1 cellular context compared by ENCODE assay signal in the genomic region with DNA sequence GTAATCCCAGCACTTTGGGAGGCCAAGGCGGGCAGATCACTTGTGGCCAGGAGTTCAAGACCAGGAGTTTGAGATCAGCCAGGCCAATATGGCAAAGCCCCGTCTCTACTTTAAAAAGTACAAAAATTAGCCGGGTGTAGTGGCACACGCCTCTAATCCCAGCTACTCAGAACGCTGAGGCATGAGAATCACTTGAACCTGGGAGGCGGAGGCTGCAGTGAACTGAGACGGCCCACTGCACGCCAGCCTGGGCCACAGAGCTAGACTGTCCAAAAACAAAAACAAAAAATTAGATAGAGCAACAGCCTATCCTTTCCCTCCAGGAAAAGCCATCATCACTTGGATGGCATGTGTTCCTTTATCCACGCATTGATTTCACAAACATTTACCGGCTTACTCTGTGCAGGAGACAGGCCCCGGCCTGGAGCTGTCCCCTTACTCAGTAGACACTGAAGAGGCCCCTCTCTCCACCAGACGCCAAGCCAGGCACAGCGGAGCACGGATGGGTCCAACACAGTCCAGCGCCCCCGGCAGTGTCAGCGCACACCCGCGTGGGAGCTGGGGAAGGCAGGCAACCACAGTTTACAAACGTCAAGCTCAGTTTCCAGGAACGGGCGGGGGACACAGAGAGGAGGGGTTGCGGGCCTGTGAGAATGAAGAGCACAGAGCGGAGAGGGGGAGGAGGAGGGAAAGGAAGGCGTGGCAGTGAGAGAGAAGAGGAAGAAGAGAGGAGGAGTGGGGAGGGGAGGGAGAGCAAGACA.
TF ChIP-seq lines count a peak whose summit lies in the region.

No MANE protein-coding gene starts in this region.

TF ChIP-seq in GM23338, 12 proteins besides CTCF, POLR2A, EP300 and RAD21 (continued from another document):
- TF ChIP-seq ZNF462 (CRISPR knock-in tag; IDR thresholded peaks at IDR 0.05) (no peak), ZNF114 (CRISPR knock-in tag; IDR thresholded peaks at IDR 0.05) (no peak), JUNB (IDR thresholded peaks at IDR 0.05; ENCODE audit: unreplicated experiment) (no peak), EZH2 (IDR thresholded peaks at IDR 0.05; ENCODE audit: low read depth, unreplicated experiment) (no peak)
- TF ChIP-seq, protein P1, sequence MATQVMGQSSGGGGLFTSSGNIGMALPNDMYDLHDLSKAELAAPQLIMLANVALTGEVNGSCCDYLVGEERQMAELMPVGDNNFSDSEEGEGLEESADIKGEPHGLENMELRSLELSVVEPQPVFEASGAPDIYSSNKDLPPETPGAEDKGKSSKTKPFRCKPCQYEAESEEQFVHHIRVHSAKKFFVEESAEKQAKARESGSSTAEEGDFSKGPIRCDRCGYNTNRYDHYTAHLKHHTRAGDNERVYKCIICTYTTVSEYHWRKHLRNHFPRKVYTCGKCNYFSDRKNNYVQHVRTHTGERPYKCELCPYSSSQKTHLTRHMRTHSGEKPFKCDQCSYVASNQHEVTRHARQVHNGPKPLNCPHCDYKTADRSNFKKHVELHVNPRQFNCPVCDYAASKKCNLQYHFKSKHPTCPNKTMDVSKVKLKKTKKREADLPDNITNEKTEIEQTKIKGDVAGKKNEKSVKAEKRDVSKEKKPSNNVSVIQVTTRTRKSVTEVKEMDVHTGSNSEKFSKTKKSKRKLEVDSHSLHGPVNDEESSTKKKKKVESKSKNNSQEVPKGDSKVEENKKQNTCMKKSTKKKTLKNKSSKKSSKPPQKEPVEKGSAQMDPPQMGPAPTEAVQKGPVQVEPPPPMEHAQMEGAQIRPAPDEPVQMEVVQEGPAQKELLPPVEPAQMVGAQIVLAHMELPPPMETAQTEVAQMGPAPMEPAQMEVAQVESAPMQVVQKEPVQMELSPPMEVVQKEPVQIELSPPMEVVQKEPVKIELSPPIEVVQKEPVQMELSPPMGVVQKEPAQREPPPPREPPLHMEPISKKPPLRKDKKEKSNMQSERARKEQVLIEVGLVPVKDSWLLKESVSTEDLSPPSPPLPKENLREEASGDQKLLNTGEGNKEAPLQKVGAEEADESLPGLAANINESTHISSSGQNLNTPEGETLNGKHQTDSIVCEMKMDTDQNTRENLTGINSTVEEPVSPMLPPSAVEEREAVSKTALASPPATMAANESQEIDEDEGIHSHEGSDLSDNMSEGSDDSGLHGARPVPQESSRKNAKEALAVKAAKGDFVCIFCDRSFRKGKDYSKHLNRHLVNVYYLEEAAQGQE (IDR thresholded peaks at IDR 0.05; ENCODE audit: unreplicated experiment) = no peak
